9 cellular contexts compared by ENCODE assay signal in the genomic region with DNA sequence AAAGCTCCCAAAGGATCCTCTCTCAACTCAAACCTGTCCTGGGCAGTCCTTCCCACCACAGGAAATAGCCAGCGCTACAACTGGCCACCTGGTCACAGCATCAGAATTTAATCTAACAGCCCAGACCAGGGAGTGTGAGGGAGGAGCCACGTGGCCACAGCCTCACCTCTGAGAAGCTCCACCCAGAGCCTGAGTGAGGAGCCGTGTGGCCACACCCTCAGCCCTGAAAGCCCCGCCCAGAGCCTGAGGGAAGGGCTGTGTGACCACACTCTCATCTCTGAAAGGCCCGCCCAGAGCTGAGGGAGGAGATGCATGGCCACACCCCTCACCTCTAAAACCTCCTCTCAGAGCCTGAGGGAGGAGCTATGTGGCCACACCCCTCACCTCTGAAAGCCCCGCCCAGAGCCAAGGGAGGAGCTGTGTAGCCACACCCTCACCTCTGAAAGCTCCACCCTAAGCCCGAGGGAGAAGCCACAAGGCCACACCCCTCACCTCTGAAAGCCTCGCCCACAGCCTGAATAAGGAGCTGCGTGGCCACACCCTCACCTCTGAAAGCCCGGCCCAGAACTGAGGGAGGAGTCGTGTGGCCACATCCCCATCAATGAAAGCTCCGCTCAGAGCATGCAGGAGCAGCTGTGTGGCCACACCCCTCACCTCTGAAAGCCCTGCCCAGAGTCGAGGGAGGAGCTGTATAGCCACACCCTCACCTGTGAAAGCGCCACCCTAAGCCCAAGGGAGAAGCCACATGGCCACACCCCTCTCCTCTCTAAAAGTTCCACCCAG. TPM values are rescaled to one million over a fixed set of nuclear protein-coding genes. Genes with fewer than 3 reads are reported as not detected.
DNase-seq lines count a peak whose midpoint lies in the region; ATAC-seq and TF ChIP-seq lines count a peak whose summit lies in the region.
"Had no signal": no experiment of that assay in that cellular context is flagged by ENCODE, and none has a peak within 500 bp of the region (broad histone marks: within the 10 kb centered on the region; RNA-seq: fewer than 3 reads in every experiment).

No MANE protein-coding gene starts in this region.

- ATAC-seq in GM18868 (IDR thresholded peaks at IDR 0.05; ENCODE audit: unreplicated experiment), result peak; percentile 79
- peak; percentile 78 for ATAC-seq in HG03095 (IDR thresholded peaks at IDR 0.05; ENCODE audit: unreplicated experiment)
- peak; percentile 90 for ATAC-seq in activated CD4-positive, alpha-beta T cell treated with anti-CD3 and anti-CD28 coated beads for 36 hours

- BruUV-seq in A673 (replicated peaks; lab: Mats Ljungman, UMichigan), result no TSS peak

- peaks cover 9% of the 10 kb centered on the region for H3K4me1 Mint-ChIP-seq in activated CD4-positive, alpha-beta T cell treated with anti-CD3 and anti-CD28 coated beads for 36 hours
- H3K4me1 Mint-ChIP-seq in endodermal cell, result no peaks in the 10 kb centered on the region

- 27% methylated on average over 6 to 14 of the region's 14 CpGs for WGBS in endodermal cell (ENCODE audit: insufficient coverage in 1 of 2, insufficient read length in 1 of 2), 2 experiments

- CTCF ChIA-PET in A673 (lab: Charles Lee), result no interaction called here
- CTCF ChIA-PET in activated CD4-positive, alpha-beta T cell treated with anti-CD3 and anti-CD28 coated beads for 36 hours (lab: Charles Lee), result interaction anchor here (1.0 to 1.5 kb wide), 5 partner anchors 51 to 71 kb away, joined by 3 to 10 read pairs (median 5); a partner anchor contains a TSS

- H3K4me3 ChIP-seq in A673 (ENCODE audit: low read depth, low read length, poor library complexity, severe bottlenecking), result no peak overlapping the region
- no peak overlapping the region for H3K4me3 ChIP-seq in endodermal cell (ENCODE audit: low read length)

- intact Hi-C loops in A673 (cut with micrococcal nuclease; ENCODE audit: unreplicated experiment) (no loop called here), posterior cingulate gyrus (cut with DNase I) (no loop called here)
- intact Hi-C loops in activated CD4-positive, alpha-beta T cell treated with anti-CD3 and anti-CD28 coated beads for 36 hours (cut with DNase I, micrococcal nuclease), result loop anchor here in 1 of 2 experiments (1.0 kb wide), 4 partner anchors 61 to 490 kb away; a partner anchor contains a TSS

- POLR2A ChIA-PET in A673 (lab: Charles Lee; ENCODE audit: low non-redundant PET), result no interaction called here
- POLR2A ChIA-PET in activated CD4-positive, alpha-beta T cell treated with anti-CD3 and anti-CD28 coated beads for 36 hours (lab: Charles Lee), result interaction anchor here (0.6 kb wide), 1 partner anchor 173 kb away, joined by 3 read pairs; a partner anchor contains a TSS

- H3K9me3 Mint-ChIP-seq in activated CD4-positive, alpha-beta T cell treated with anti-CD3 and anti-CD28 coated beads for 36 hours (ENCODE audit: low read depth), result peaks cover 4% of the 10 kb centered on the region
- peaks cover 5% of the 10 kb centered on the region for H3K9me3 Mint-ChIP-seq in endodermal cell

- no peak for TF ChIP-seq CTCF in A673 (conservative IDR thresholded peaks at IDR 0.05; ENCODE audit: low read depth, low read length)
- TF ChIP-seq CTCF in endodermal cell (conservative IDR thresholded peaks at IDR 0.05), result no peak

- H3K9ac ChIP-seq in endodermal cell (ENCODE audit: extremely low read depth, low read length, poor library complexity, severe bottlenecking), result no peak overlapping the region

- H3K27ac ChIP-seq in A673 (ENCODE audit: low read depth, low read length, poor library complexity, severe bottlenecking), result no peak overlapping the region
- no peak overlapping the region for H3K27ac ChIP-seq in endodermal cell (ENCODE audit: low read depth, low read length)

- no peaks in the 10 kb centered on the region for H3K27me3 Mint-ChIP-seq in activated CD4-positive, alpha-beta T cell treated with anti-CD3 and anti-CD28 coated beads for 36 hours
- peaks cover 2% of the 10 kb centered on the region for H3K27me3 Mint-ChIP-seq in endodermal cell (ENCODE audit: insufficient read depth)

- H3K4me3 Mint-ChIP-seq in activated CD4-positive, alpha-beta T cell treated with anti-CD3 and anti-CD28 coated beads for 36 hours, result no peak overlapping the region
- H3K4me3 Mint-ChIP-seq in endodermal cell, result no peak overlapping the region

- H3K9me3 ChIP-seq in A673 (ENCODE audit: low read depth, low read length, poor library complexity, severe bottlenecking) (no peaks in the 10 kb centered on the region), endodermal cell (ENCODE audit: control insufficient read depth, low read length) (no peaks in the 10 kb centered on the region)

- H3K36me3 ChIP-seq in A673 (ENCODE audit: insufficient read depth, low read length, poor library complexity, severe bottlenecking), result no peaks in the 10 kb centered on the region
- no peaks in the 10 kb centered on the region for H3K36me3 ChIP-seq in endodermal cell (ENCODE audit: control insufficient read depth, insufficient read depth, low read length)

- H3K36me3 Mint-ChIP-seq in activated CD4-positive, alpha-beta T cell treated with anti-CD3 and anti-CD28 coated beads for 36 hours (ENCODE audit: low read depth), result peaks cover 2% of the 10 kb centered on the region
- no peaks in the 10 kb centered on the region for H3K36me3 Mint-ChIP-seq in endodermal cell (ENCODE audit: low read depth)

- DNase-seq in A673 (ENCODE audit: low spot score) (peak; percentile 89), NCI-H460 (ENCODE audit: extremely low read depth, low read depth) (peak; percentile 91), endodermal cell (peak; percentile 100), occipital lobe (lab: John Stamatoyannopoulos, UW) (peak; percentile 61), posterior cingulate gyrus (no peak)
- DNase-seq in activated CD4-positive, alpha-beta T cell treated with anti-CD3 and anti-CD28 coated beads for 36 hours, result peak; percentile 91

- H3K27ac Mint-ChIP-seq in activated CD4-positive, alpha-beta T cell treated with anti-CD3 and anti-CD28 coated beads for 36 hours, result no peak overlapping the region
- H3K27ac Mint-ChIP-seq in endodermal cell, result no peak overlapping the region

- H3K27me3 ChIP-seq in A673 (replicated peaks; ENCODE audit: insufficient read depth, low read depth, low read length, poor library complexity) (no peaks in the 10 kb centered on the region), endodermal cell (ENCODE audit: control insufficient read depth, insufficient read depth, low read length, poor library complexity, severe bottlenecking) (no peaks in the 10 kb centered on the region)

- H3K4me1 ChIP-seq in A673 (ENCODE audit: insufficient read depth, low read length, poor library complexity, severe bottlenecking) (no peaks in the 10 kb centered on the region), endodermal cell (ENCODE audit: control insufficient read depth, insufficient read depth, low read length) (no peaks in the 10 kb centered on the region)

RNA-seq across cellular contexts. Expression of a gene that starts 28.6 kb away (rescaled TPM):
- not detected in 2 replicates for total RNA-seq in A673 (2021)
- total RNA-seq in NCI-H460 (2014; rRNA removed; shearing (Covaris generic)), result not detected in 2 replicates
- polyA plus RNA-seq in NCI-H460 (2014; cell fraction: nucleus; rRNA removed), result not detected in 2 replicates
- not detected for total RNA-seq in activated CD4-positive, alpha-beta T cell treated with anti-CD3 and anti-CD28 coated beads for 36 hours
- total RNA-seq in endodermal cell, result not detected
- 0.46 TPM for polyA plus RNA-seq in endodermal cell (2013, experiment 1 of 2)
- not detected for polyA plus RNA-seq in endodermal cell (2013, experiment 2 of 2)
- not detected for total RNA-seq in occipital lobe
- total RNA-seq: glomerular endothelial cell had no signal

RNA-seq across cellular contexts. Expression of a gene that starts 45.9 kb away (rescaled TPM):
- total RNA-seq in A673 (2021), result 0.76 and 0.80 TPM in 2 replicates
- total RNA-seq in NCI-H460 (2014; rRNA removed; shearing (Covaris generic)), result 1.1 and 1.8 TPM in 2 replicates
- polyA plus RNA-seq in NCI-H460 (2014; cell fraction: nucleus; rRNA removed), result 9.1 and 11.6 TPM in 2 replicates
- total RNA-seq in activated CD4-positive, alpha-beta T cell treated with anti-CD3 and anti-CD28 coated beads for 36 hours, result not detected
- 1 to 10 TPM; 2.7 to 3.3 TPM for total RNA-seq in endodermal cell
- 34.1 TPM for polyA plus RNA-seq in endodermal cell (2013, experiment 1 of 2)
- 29.4 TPM for polyA plus RNA-seq in endodermal cell (2013, experiment 2 of 2)
- total RNA-seq in occipital lobe, result 1.9 TPM
- total RNA-seq: glomerular endothelial cell had no signal

Comparison
In these comparisons a context has a peak if more than half of its experiments do, and no peak if none do; other contexts are left out.
1. DNase-seq: peak in A673 (single experiment), NCI-H460 (single experiment), activated CD4-positive, alpha-beta T cell treated with anti-CD3 and anti-CD28 coated beads for 36 hours (single experiment), endodermal cell (single experiment) and occipital lobe (single experiment); none in posterior cingulate gyrus (0 of 10).
2. Peak in every context shown above with its lines, with median percentiles within 50 percentile points of each other: ATAC-seq.